25 cellular contexts compared by ENCODE assay signal in genomic region chr13:49543656-49544055, GRCh38.
"Had no signal": no experiment of that assay in that cellular context is flagged by ENCODE, and none has a peak within 500 bp of the region (broad histone marks: within the 10 kb centered on the region; RNA-seq: fewer than 3 reads in every experiment).

No MANE protein-coding gene starts in this region.

- DNase-seq: stimulated activated CD4-positive, alpha-beta T cell treated with anti-CD3 and anti-CD28 coated beads, Interleukin-2, amount 100 ng/mL, for 24 hours; stimulated activated CD4-positive, alpha-beta T cell treated with anti-CD3 and anti-CD28 coated beads, Interleukin-2, amount 100 ng/mL, for 48 hours; stimulated activated CD4-positive, alpha-beta T cell treated with anti-CD3 and anti-CD28 coated beads, Interleukin-4, amount 100 ng/mL, for 1 hour; stimulated activated CD4-positive, alpha-beta T cell treated with anti-CD3 and anti-CD28 coated beads, Interleukin-4, amount 100 ng/mL, for 24 hours; stimulated activated CD4-positive, alpha-beta T cell treated with anti-CD3 and anti-CD28 coated beads, Interleukin-4, amount 100 ng/mL, for 4 hours; stimulated activated CD8-positive, alpha-beta memory T cell treated with anti-CD3 and anti-CD28 coated beads, Interleukin-4, amount 100 ng/mL, for 48 hours; stimulated activated naive B cell treated with anti-CD40 and anti-IgM and Interleukin-4, amounts not matched to agents 10 μg/mL and 1 μg/mL and 100 μg/mL, for 72 hours; stimulated activated naive CD4-positive, alpha-beta T cell; stimulated activated naive CD4-positive, alpha-beta T cell treated with Interleukin-2 at 50 U/mL for 16 hours; stimulated activated naive CD8-positive, alpha-beta T cell treated with anti-CD3 and anti-CD28 coated beads, Interleukin-15, amount 100 ng/mL, for 72 hours; stimulated activated naive CD8-positive, alpha-beta T cell treated with anti-CD3 and anti-CD28 coated beads, Interleukin-15, Interleukin-2, amounts not matched to agents 100 U/mL and 50 U/mL, for 24 hours; stomach; substantia nigra; testis; thyroid gland; tibial artery; upper lobe of left lung; upper lobe of right lung; uterus had no signal

- H3K27me3 ChIP-seq: stomach, suprapubic skin, testis, thyroid gland, tibial artery, tibial nerve, upper lobe of left lung, upper lobe of right lung, uterus, vagina had no signal

- H3K4me1 ChIP-seq: stomach, suprapubic skin, testis, tibial artery, tibial nerve, upper lobe of right lung, vagina had no signal

- H3K9me3 ChIP-seq: stomach, suprapubic skin, testis, thoracic aorta, thyroid gland, tibial artery, tibial nerve, upper lobe of left lung, upper lobe of right lung, uterus, vagina had no signal

- H3K36me3 ChIP-seq: uterus had no signal

- ATAC-seq: stimulated activated effector memory CD8-positive, alpha-beta T cell treated with anti-CD3 and anti-CD28 coated beads, Interleukin-12 subunit alpha, Interleukin-12 subunit beta, amount 100 ng/mL, for 72 hours; stimulated activated memory B cell treated with anti-CD40 and anti-IgM and Interleukin-4, amounts not matched to agents 10 μg/mL and 1 μg/mL and 100 μg/mL, for 72 hours; stimulated activated naive B cell treated with anti-CD40 and anti-IgM and Interleukin-4, amounts not matched to agents 10 μg/mL and 1 μg/mL and 100 μg/mL, for 72 hours; stimulated activated naive CD8-positive, alpha-beta T cell treated with anti-CD3 and anti-CD28 coated beads, Interleukin-15, amount 100 ng/mL, for 72 hours; stimulated activated naive CD8-positive, alpha-beta T cell treated with anti-CD3 and anti-CD28 coated beads, Interleukin-15, Interleukin-2, amounts not matched to agents 100 U/mL and 50 U/mL, for 24 hours; upper lobe of right lung had no signal

- H3K27ac ChIP-seq: stomach, suprapubic skin, testis, thoracic aorta, thyroid gland, tibial artery, tibial nerve, upper lobe of left lung, upper lobe of right lung, uterus, vagina had no signal

- H3K4me3 ChIP-seq: stomach, suprapubic skin, testis, thoracic aorta, thyroid gland, tibial artery, tibial nerve, upper lobe of left lung, upper lobe of right lung, uterus, vagina had no signal
